ENCODE assay signal across 8 cellular contexts in genomic region chr16:229731-230281, GRCh38. TPM values are rescaled to one million over a fixed set of nuclear protein-coding genes. Genes with fewer than 3 reads are reported as not detected.
A peak's percentile ranks its signal among the peaks of the same experiment; 100 is the strongest.
DNase-seq lines count a peak whose midpoint lies in the region; ATAC-seq, FAIRE-seq and TF ChIP-seq lines count a peak whose summit lies in the region.

No MANE protein-coding gene starts in this region.

- 66% methylated on average over 22 of the region's 22 CpGs for WGBS in A549 (ENCODE audit: missing lambda C conversion rate)
- 71% methylated on average over 22 of the region's 22 CpGs for WGBS in body of pancreas, 2 donors

- FAIRE-seq in A549 (lab: Jason Lieb, UNC) = no peak

- no peak for TF ChIP-seq POLR2A in A549 (IDR thresholded peaks at IDR 0.05; ENCODE audit: low read length)
- TF ChIP-seq POLR2A in body of pancreas (IDR thresholded peaks at IDR 0.05) = no peak

- H3K27ac ChIP-seq in A549 (peak overlapping the region; percentile 95 to 98), HUES48 (ENCODE audit: low read depth, low read length) (no peak overlapping the region), body of pancreas (peak overlapping the region in 3 of 4 donors; percentile 83 to 97 (median 84)), mucosa of rectum (ENCODE audit: low read depth in 2 of 2, low read length in 2 of 2) (peak overlapping the region; percentile 98 to 99)

- H3K4me3 ChIP-seq in A549 (peak overlapping the region; percentile 75), HUES48 (ENCODE audit: low read depth, low read length) (peak overlapping the region; percentile 98), body of pancreas (no peak overlapping the region), mucosa of rectum (ENCODE audit: low read length in 2 of 2) (peak overlapping the region; percentile 73 to 90)

- no peak for TF ChIP-seq RAD21 in A549 (conservative IDR thresholded peaks at IDR 0.05 in 1 of 2, IDR thresholded peaks at IDR 0.05 in 1 of 2)

- H3K4me1 ChIP-seq in A549 = peaks cover 15% of the 10 kb centered on the region
- H3K4me1 ChIP-seq in HUES48 (ENCODE audit: control insufficient read depth, insufficient read depth, low read length) = peaks cover 6% of the 10 kb centered on the region
- peaks cover 16% of the 10 kb centered on the region for H3K4me1 ChIP-seq in body of pancreas
- peaks cover 8 to 9% of the 10 kb centered on the region in 2 donors for H3K4me1 ChIP-seq in mucosa of rectum (ENCODE audit: control insufficient read depth in 2 of 2, insufficient read depth in 2 of 2, low read length in 2 of 2)

- no peak for DNase-seq in A549 (ENCODE audit: low read depth in 1 of 2, low spot score in 1 of 2)
- no peak for DNase-seq in body of pancreas
- no peak for DNase-seq in stimulated activated CD4-positive, alpha-beta T cell treated with anti-CD3 and anti-CD28 coated beads, Interleukin-2, amount 100 ng/mL, for 48 hours
- no peak for DNase-seq in DMS153 (lab: John Stamatoyannopoulos, UW)

- peak overlapping the region; percentile 86 for H3K4me2 ChIP-seq in A549

- H3K27me3 ChIP-seq in HUES48 (ENCODE audit: control insufficient read depth, insufficient read depth, low read length) (no peaks in the 10 kb centered on the region), body of pancreas (no peaks in the 10 kb centered on the region), mucosa of rectum (ENCODE audit: control insufficient read depth in 2 of 2, insufficient read depth in 2 of 2, low read length in 2 of 2) (no peaks in the 10 kb centered on the region)

- no peak for TF ChIP-seq EP300 in A549 (IDR thresholded peaks at IDR 0.05)

- CTCF ChIA-PET in A549 (lab: Yijun Ruan, JAX) = interaction anchor here (0.5 to 1.0 kb wide), 2 partner anchors 12 to 109 kb away, joined by 3 to 4 read pairs; no protein-coding TSS in a partner anchor

- ATAC-seq in A549 (no peak), body of pancreas (no peak), GM21737 (IDR thresholded peaks at IDR 0.05; ENCODE audit: unreplicated experiment) (no peak), HG02588 (IDR thresholded peaks at IDR 0.05; ENCODE audit: unreplicated experiment) (no peak)

- H3K36me3 ChIP-seq in HUES48 (ENCODE audit: control insufficient read depth, insufficient read depth, low read length) = peaks cover 33% of the 10 kb centered on the region
- peaks cover 0 to 9% of the 10 kb centered on the region in 2 donors for H3K36me3 ChIP-seq in body of pancreas (replicated peaks in 1 of 2; ENCODE audit: insufficient read depth in 1 of 2, low read depth in 2 of 2)
- H3K36me3 ChIP-seq in mucosa of rectum (ENCODE audit: control insufficient read depth in 2 of 2, insufficient read depth in 2 of 2, low read length in 2 of 2) = peaks cover 11 to 16% of the 10 kb centered on the region in 2 donors

- intact Hi-C loops in body of pancreas (cut with DNase I) = no loop called here

- POLR2A ChIA-PET in A549 (lab: Yijun Ruan, JAX) = no interaction called here

- H3K9me3 ChIP-seq in A549 (no peaks in the 10 kb centered on the region), HUES48 (ENCODE audit: control insufficient read depth, insufficient read depth, low read length) (no peaks in the 10 kb centered on the region), body of pancreas (no peaks in the 10 kb centered on the region), mucosa of rectum (ENCODE audit: control insufficient read depth in 2 of 2, low read length in 2 of 2) (no peaks in the 10 kb centered on the region)

- TF ChIP-seq CTCF in A549 (IDR thresholded peaks at IDR 0.05) (no peak), body of pancreas (IDR thresholded peaks at IDR 0.05) (no peak)

- no peak overlapping the region for H3K9ac ChIP-seq in HUES48 (ENCODE audit: low read depth, low read length)
- H3K9ac ChIP-seq in mucosa of rectum (ENCODE audit: low read depth in 1 of 2, low read length in 2 of 2) = no peak overlapping the region

TF ChIP-seq in A549, 52 proteins besides CTCF, POLR2A, EP300 and RAD21:
- TF ChIP-seq MAFK (IDR thresholded peaks at IDR 0.05; ENCODE audit: partially characterized antibody) (peak; percentile 24), FOSL2 (IDR thresholded peaks at IDR 0.05) (no peak), FOSL2 (CRISPR knock-in tag; IDR thresholded peaks at IDR 0.05) (no peak)

RNA-seq across cellular contexts. Expression of gene LUC7L, which starts 0.6 kb away (rescaled TPM):
- polyA plus RNA-seq in A549 (2011; rRNA removed) (34.5 and 51.6 TPM in 2 replicates), A549 (2017; fragmentation: RNase III; extraction: RNeasy Plus Mini Kit Qiagen cat#74134 plus additional on column Dnase treatment) (64.5 to 67.6 TPM (median 65.3 TPM) in 3 replicates)
- 45.9 and 55.0 TPM in 2 replicates for polyA plus RNA-seq in A549 (2012; cell fraction: cytosol; rRNA removed)
- polyA plus RNA-seq in A549 (2012; cell fraction: nucleus; rRNA removed) = 80.6 and 110 TPM in 2 replicates
- 18.3 and 19.5 TPM in 2 replicates for polyA minus RNA-seq in A549 (2011; rRNA and poly(A)+ RNA removed)
- total RNA-seq in body of pancreas = 100 to 1,000 TPM; 106 to 162 TPM

RNA-seq across cellular contexts. Expression of gene FAM234A, which starts 4.8 kb away (rescaled TPM):
- polyA plus RNA-seq in A549 (2011; rRNA removed) (25.6 and 27.4 TPM in 2 replicates), A549 (2017; fragmentation: RNase III; extraction: RNeasy Plus Mini Kit Qiagen cat#74134 plus additional on column Dnase treatment) (52.3 to 54.9 TPM (median 53.3 TPM) in 3 replicates)
- polyA plus RNA-seq in A549 (2012; cell fraction: cytosol; rRNA removed) = 29.6 and 39.0 TPM in 2 replicates
- 68.8 and 72.2 TPM in 2 replicates for polyA plus RNA-seq in A549 (2012; cell fraction: nucleus; rRNA removed)
- 16.2 and 22.4 TPM in 2 replicates for polyA minus RNA-seq in A549 (2011; rRNA and poly(A)+ RNA removed)
- 10 to 100 TPM; 44.2 to 50.8 TPM for total RNA-seq in body of pancreas

RNA-seq across cellular contexts. Expression of gene RGS11, which starts 45.9 kb away (rescaled TPM):
- 2.1 and 2.6 TPM in 2 replicates for polyA plus RNA-seq in A549 (2011; rRNA removed)
- polyA plus RNA-seq in A549 (2012; cell fraction: cytosol; rRNA removed) = 3.4 and 4.4 TPM in 2 replicates
- polyA plus RNA-seq in A549 (2012; cell fraction: nucleus; rRNA removed) = 48.3 and 51.7 TPM in 2 replicates
- polyA plus RNA-seq in A549 (2017; fragmentation: RNase III; extraction: RNeasy Plus Mini Kit Qiagen cat#74134 plus additional on column Dnase treatment) = 4.2 to 6.7 TPM (median 5.3 TPM) in 3 replicates
- 1.2 and 1.4 TPM in 2 replicates for polyA minus RNA-seq in A549 (2011; rRNA and poly(A)+ RNA removed)
- total RNA-seq in body of pancreas = 10 to 100 TPM; 15.6 to 95.9 TPM

RNA-seq across cellular contexts. Expression of gene HBQ1, which starts 49.5 kb away (rescaled TPM):
- polyA plus RNA-seq in A549 (2011; rRNA removed) (2.0 and 2.3 TPM in 2 replicates), A549 (2017; fragmentation: RNase III; extraction: RNeasy Plus Mini Kit Qiagen cat#74134 plus additional on column Dnase treatment) (2.8 to 4.7 TPM (median 3.2 TPM) in 3 replicates)
- polyA plus RNA-seq in A549 (2012; cell fraction: cytosol; rRNA removed) = 13.0 and 19.4 TPM in 2 replicates
- polyA plus RNA-seq in A549 (2012; cell fraction: nucleus; rRNA removed) = 13.2 and 19.5 TPM in 2 replicates
- not detected in 2 replicates for polyA minus RNA-seq in A549 (2011; rRNA and poly(A)+ RNA removed)
- not detected for total RNA-seq in body of pancreas

RNA-seq across cellular contexts. Expression of gene ARHGDIG, which starts 50.6 kb away (rescaled TPM):
- polyA plus RNA-seq in A549 (2011; rRNA removed) (0.82 and 1.1 TPM in 2 replicates), A549 (2017; fragmentation: RNase III; extraction: RNeasy Plus Mini Kit Qiagen cat#74134 plus additional on column Dnase treatment) (1.3 to 1.9 TPM (median 1.4 TPM) in 3 replicates)
- polyA plus RNA-seq in A549 (2012; cell fraction: cytosol; rRNA removed) = 2.8 and 3.7 TPM in 2 replicates
- 5.4 and 5.6 TPM in 2 replicates for polyA plus RNA-seq in A549 (2012; cell fraction: nucleus; rRNA removed)
- 0.83 and 0.97 TPM in 2 replicates for polyA minus RNA-seq in A549 (2011; rRNA and poly(A)+ RNA removed)
- total RNA-seq in body of pancreas = 100 to 1,000 TPM; 102 to 140 TPM

Comparison
In these comparisons a context has a peak if more than half of its experiments do, and no peak if none do; other contexts are left out.
1. H3K4me3 ChIP-seq: peak in A549 (single experiment), HUES48 (single experiment) and mucosa of rectum (2 of 2); none in body of pancreas (0 of 2).